In the genomic region with DNA sequence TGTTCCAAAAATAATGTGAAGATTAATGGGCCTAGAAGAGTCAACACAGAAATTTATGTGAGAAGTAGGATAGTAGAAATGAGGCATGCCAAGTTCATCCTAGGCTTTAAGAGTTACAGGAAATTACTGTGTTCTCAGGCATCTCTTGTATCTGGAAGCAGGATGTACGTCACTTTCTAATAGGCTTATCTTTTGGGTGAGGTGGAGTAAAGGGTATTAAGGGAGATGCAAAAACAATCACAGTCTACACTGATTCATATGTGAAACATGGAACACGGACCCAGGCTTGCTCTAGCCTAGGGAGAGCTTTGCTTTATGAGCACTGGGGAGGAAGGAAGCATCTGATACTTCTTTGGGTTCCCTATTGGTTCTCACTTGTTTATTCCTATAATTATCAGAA, we compare ENCODE assay signal across 22 cellular contexts.
DNase-seq lines count a peak whose midpoint lies in the region; ATAC-seq and TF ChIP-seq lines count a peak whose summit lies in the region.
"Had no signal": no experiment of that assay in that cellular context is flagged by ENCODE, and none has a peak within 500 bp of the region (broad histone marks: within the 10 kb centered on the region; RNA-seq: fewer than 3 reads in every experiment).

No MANE protein-coding gene starts in this region.

- no peak for TF ChIP-seq CTCF in RWPE2 (IDR thresholded peaks at IDR 0.05; ENCODE audit: poor library complexity, severe bottlenecking)

- H3K27ac ChIP-seq in GM23248 (peak overlapping the region; percentile 41), RWPE2 (ENCODE audit: poor library complexity, severe bottlenecking) (peak overlapping the region; percentile 30)
- H3K27ac ChIP-seq: coronary artery, heart left ventricle, tibial artery had no signal

- no peaks in the 10 kb centered on the region for H4K20me1 ChIP-seq in GM23248 (ENCODE audit: insufficient read depth)

- peaks cover 25% of the 10 kb centered on the region for H3F3A ChIP-seq in GM23248 (ENCODE audit: insufficient read depth)

- H3K4me1 ChIP-seq in GM23248 (ENCODE audit: insufficient read depth) (peaks cover 51% of the 10 kb centered on the region), RWPE2 (ENCODE audit: insufficient read depth, poor library complexity, severe bottlenecking) (peaks cover 8% of the 10 kb centered on the region)
- H3K4me1 ChIP-seq: Caco-2, heart left ventricle, tibial artery had no signal

- WGBS in GM23248 (ENCODE audit: low coverage in 1 of 2, low lambda C conversion rate in 2 of 2, missing lambda C conversion rate in 2 of 2), 2 experiments, result 11 to 18% methylated on average over 2 of the region's 2 CpGs

- H3K9me2 ChIP-seq in GM23248 (ENCODE audit: insufficient read depth), result no peaks in the 10 kb centered on the region

- no peaks in the 10 kb centered on the region for H3K79me2 ChIP-seq in GM23248 (ENCODE audit: insufficient read depth)

- H3K27me3 ChIP-seq in GM23248 (replicated peaks; ENCODE audit: insufficient read depth), result no peaks in the 10 kb centered on the region
- no peaks in the 10 kb centered on the region for H3K27me3 ChIP-seq in RWPE2 (ENCODE audit: insufficient read depth, poor library complexity, severe bottlenecking)
- H3K27me3 ChIP-seq: heart left ventricle, tibial artery had no signal

- H3K4me2 ChIP-seq in GM23248 (ENCODE audit: unreplicated experiment), result no peak overlapping the region

- H2AFZ ChIP-seq in GM23248, result no peak overlapping the region

- no peak overlapping the region for H3K9ac ChIP-seq in GM23248

- DNase-seq in GM23248 (peak; percentile 60), RWPE2 (ENCODE audit: low spot score) (no peak), non-pigmented ciliary epithelial cell (ENCODE audit: low read depth) (peak; percentile 88), cardiac septum (ENCODE audit: low spot score) (no peak), NCI-H1105 treated with DMSO at 0.1 percent for 48 hours (lab: John Stamatoyannopoulos, UW) (no peak), DMS153 (lab: John Stamatoyannopoulos, UW) (no peak)
- DNase-seq: activated CD4-positive, alpha-beta T cell treated with anti-CD3 and anti-CD28 coated beads for 1 hour; activated CD8-positive, alpha-beta memory T cell treated with anti-CD3 and anti-CD28 coated beads for 24 hours; activated naive CD4-positive, alpha-beta T cell treated with anti-CD3 and anti-CD28 coated beads, Interleukin-2, amount 50 U/mL, for 16 hours; activated T-cell treated with anti-CD3 and anti-CD28 coated beads, Interleukin-2, amount 50 U/mL, for 72 hours; Caco-2; heart left ventricle; MV-4-11; NCI-H2029; NCI-H446 treated with DMSO at 0.1 percent for 48 hours; RPMI8226; stimulated activated naive CD4-positive, alpha-beta T cell; tibial artery had no signal

- H3K9me3 ChIP-seq in GM23248 (ENCODE audit: low read depth) (no peaks in the 10 kb centered on the region), RWPE2 (ENCODE audit: severe bottlenecking) (no peaks in the 10 kb centered on the region)
- H3K9me3 ChIP-seq: Caco-2, heart left ventricle, tibial artery had no signal

- H3K36me3 ChIP-seq in GM23248 (ENCODE audit: low read depth) (no peaks in the 10 kb centered on the region), RWPE2 (ENCODE audit: low read depth) (no peaks in the 10 kb centered on the region)
- H3K36me3 ChIP-seq: heart left ventricle, tibial artery had no signal

- H3K4me3 ChIP-seq in GM23248 (no peak overlapping the region), RWPE2 (ENCODE audit: severe bottlenecking) (no peak overlapping the region)
- H3K4me3 ChIP-seq: coronary artery, heart left ventricle, tibial artery had no signal

- peak; percentile 31; the same call in 1 of the 3 replicates for ATAC-seq in RWPE2 (ENCODE audit: low read depth)
- peak; percentile 86 for ATAC-seq in esophagus mucosa
- no peak for ATAC-seq in GM18873 (IDR thresholded peaks at IDR 0.05; ENCODE audit: low FRiP score, unreplicated experiment)
- ATAC-seq: activated T-cell treated with anti-CD3 and anti-CD28 coated beads, Interleukin-2, amount 50 U/mL, for 72 hours; sciatic nerve had no signal

- intact Hi-C loops in cardiac septum (cut with DNase I), result no loop called here

- in situ Hi-C loops in GM23248 (cut with MboI), result no loop called here

Comparison
In these comparisons a context has a peak if more than half of its experiments do, and no peak if none do; other contexts are left out.
1. DNase-seq: peak in GM23248 (single experiment) and non-pigmented ciliary epithelial cell (single experiment); none in RWPE2 (single experiment), cardiac septum (single experiment), NCI-H1105 treated with DMSO at 0.1 percent for 48 hours (single experiment) and DMS153 (single experiment).